ENCODE assay signal across 18 cellular contexts in the genomic region with DNA sequence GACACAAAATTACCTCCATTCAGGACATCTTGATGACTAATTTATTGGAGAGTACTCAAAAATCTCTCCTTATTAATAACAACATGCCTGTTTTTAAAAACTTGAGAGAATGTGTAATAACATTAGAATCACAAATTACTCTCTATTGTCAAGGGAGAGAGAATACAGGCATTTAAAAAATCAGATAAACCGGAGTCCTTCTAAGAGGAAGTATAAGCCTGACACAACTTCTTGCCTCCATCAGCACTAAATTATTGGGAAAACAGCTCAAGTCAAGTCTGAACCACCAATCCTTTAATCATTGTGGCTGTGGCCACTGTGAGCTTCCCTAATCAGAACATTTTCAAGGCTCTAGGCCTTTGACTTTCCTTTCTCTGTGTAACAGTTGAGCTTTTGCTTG. TPM values are rescaled to one million over a fixed set of nuclear protein-coding genes. Genes with fewer than 3 reads are reported as not detected.
DNase-seq lines count a peak whose midpoint lies in the region; ATAC-seq, FAIRE-seq and TF ChIP-seq lines count a peak whose summit lies in the region.
"Had no signal": no experiment of that assay in that cellular context is flagged by ENCODE, and none has a peak within 500 bp of the region (broad histone marks: within the 10 kb centered on the region; RNA-seq: fewer than 3 reads in every experiment).

No MANE protein-coding gene starts in this region.

- CTCF ChIA-PET in SK-N-SH (lab: Yijun Ruan, JAX), result interaction anchor here (0.6 to 17.0 kb wide), 5 partner anchors 9 to 621 kb away, joined by 3 to 376 read pairs (median 5); no protein-coding TSS in a partner anchor

- intact Hi-C loops in sciatic nerve (cut with DNase I), result no loop called here

- H3K27me3 ChIP-seq in SK-N-SH (ENCODE audit: insufficient read depth), result no peaks in the 10 kb centered on the region
- H3K27me3 ChIP-seq: BE2C had no signal

- H3K9ac ChIP-seq in SK-N-SH, result no peak overlapping the region

- H3K9me3 ChIP-seq in SK-N-SH, result no peaks in the 10 kb centered on the region
- H3K9me3 ChIP-seq: BE2C had no signal

- H3K4me3 ChIP-seq in SK-N-SH (ENCODE audit: low read depth in 2 of 2, low read length in 1 of 2) (no peak overlapping the region), fibroblast of mammary gland (ENCODE audit: control insufficient read depth, low read depth, low read length) (no peak overlapping the region)
- H3K4me3 ChIP-seq: GM23338, K562, PC-9 had no signal

- peak overlapping the region; percentile 49 to 53; a peak in 2 of 4 replicates for H3K27ac ChIP-seq in SK-N-SH (ENCODE audit: low read depth in 2 of 2, low read length in 1 of 2)
- H3K27ac ChIP-seq: PC-9 had no signal

- peak; percentile 71 for ATAC-seq in sciatic nerve
- ATAC-seq: CD8-positive, alpha-beta T cell had no signal

- H3K36me3 ChIP-seq in SK-N-SH (replicated peaks in 1 of 2; ENCODE audit: control insufficient read depth in 1 of 2, insufficient read depth in 2 of 2, low read length in 1 of 2), result peaks cover 46 to 58% of the 10 kb centered on the region in 2 experiments
- H3K36me3 ChIP-seq: BE2C had no signal

- no peaks in the 10 kb centered on the region; the same call in 1 of the 2 replicates for H3K79me2 ChIP-seq in SK-N-SH (ENCODE audit: insufficient read depth)

- no peak for TF ChIP-seq CTCF in SK-N-SH (IDR thresholded peaks at IDR 0.05)
- no peak for TF ChIP-seq CTCF in fibroblast of mammary gland (conservative IDR thresholded peaks at IDR 0.05; ENCODE audit: control insufficient read depth, insufficient read depth, low read depth, low read length)

- no peak overlapping the region for H3K4me2 ChIP-seq in SK-N-SH
- H3K4me2 ChIP-seq: GM23338, PC-9 had no signal

- POLR2A ChIA-PET in SK-N-SH (lab: Yijun Ruan, JAX), result no interaction called here

- peaks cover 0 to 10% of the 10 kb centered on the region in 2 experiments; a peak in 3 of 4 replicates for H3K4me1 ChIP-seq in SK-N-SH (ENCODE audit: control insufficient read depth in 1 of 2, insufficient read depth in 2 of 2, low read depth in 1 of 2, low read length in 1 of 2)

- H4K20me1 ChIP-seq in SK-N-SH (ENCODE audit: insufficient read depth), result no peaks in the 10 kb centered on the region

- no peaks in the 10 kb centered on the region for H3K9me2 ChIP-seq in SK-N-SH

- no peak for TF ChIP-seq RAD21 in SK-N-SH (IDR thresholded peaks at IDR 0.05; ENCODE audit: low read length)

- peaks cover 14% of the 10 kb centered on the region for H3F3A ChIP-seq in SK-N-SH (replicated peaks; ENCODE audit: insufficient read depth)

- DNase-seq in NOMO-1 (lab: John Stamatoyannopoulos, UW; ENCODE audit: unreplicated experiment in 2 of 2) (peak; percentile 54 to 80), SK-N-SH (no peak), fibroblast of mammary gland (ENCODE audit: low read depth) (peak; percentile 25), sciatic nerve (ENCODE audit: low spot score) (no peak), RCC 7860 (ENCODE audit: low spot score) (no peak), frontal cortex (ENCODE audit: low spot score in 2 of 2) (no peak), NCI-H524 treated with DMSO at 0.1 percent for 48 hours (lab: John Stamatoyannopoulos, UW) (no peak), NCI-H1105 (lab: John Stamatoyannopoulos, UW) (no peak)
- DNase-seq: CD8-positive, alpha-beta T cell; DND-41; GF-D8; NCI-H2029 treated with DMSO at 0.1 percent for 48 hours; NCI-H526; PC-9 had no signal

- TF ChIP-seq EP300 in SK-N-SH (IDR thresholded peaks at IDR 0.05; ENCODE audit: borderline replicate concordance in 1 of 2, low read depth in 1 of 2, low read length in 1 of 2), result no peak

- no peak overlapping the region for H2AFZ ChIP-seq in SK-N-SH (ENCODE audit: low read depth)
- H2AFZ ChIP-seq: GM23338, PC-9 had no signal

- WGBS in SK-N-SH (ENCODE audit: low lambda C conversion rate), result 52% methylated on average over 1 of the region's 1 CpG

- FAIRE-seq in RCC 7860 (lab: Jason Lieb, UNC), result no peak
- no peak for FAIRE-seq in frontal cortex (lab: Jason Lieb, UNC)
- FAIRE-seq: GM19239, K562 had no signal

TF ChIP-seq in SK-N-SH, 30 proteins besides CTCF, POLR2A, EP300 and RAD21:
- TF ChIP-seq GATA2 (CRISPR knock-in tag; IDR thresholded peaks at IDR 0.05), result no peak
- TF ChIP-seq, protein P1, sequence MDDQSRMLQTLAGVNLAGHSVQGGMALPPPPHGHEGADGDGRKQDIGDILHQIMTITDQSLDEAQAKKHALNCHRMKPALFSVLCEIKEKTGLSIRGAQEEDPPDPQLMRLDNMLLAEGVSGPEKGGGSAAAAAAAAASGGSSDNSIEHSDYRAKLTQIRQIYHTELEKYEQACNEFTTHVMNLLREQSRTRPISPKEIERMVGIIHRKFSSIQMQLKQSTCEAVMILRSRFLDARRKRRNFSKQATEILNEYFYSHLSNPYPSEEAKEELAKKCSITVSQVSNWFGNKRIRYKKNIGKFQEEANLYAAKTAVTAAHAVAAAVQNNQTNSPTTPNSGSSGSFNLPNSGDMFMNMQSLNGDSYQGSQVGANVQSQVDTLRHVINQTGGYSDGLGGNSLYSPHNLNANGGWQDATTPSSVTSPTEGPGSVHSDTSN (IDR thresholded peaks at IDR 0.05), result no peak
- no peak for TF ChIP-seq EZH2phosphoT487 (IDR thresholded peaks at IDR 0.05; ENCODE audit: borderline replicate concordance, low read depth)
- no peak for TF ChIP-seq NRF1 (IDR thresholded peaks at IDR 0.05; ENCODE audit: low read depth, low read length)
- no peak for TF ChIP-seq SIN3A (IDR thresholded peaks at IDR 0.05; ENCODE audit: borderline replicate concordance, low read depth, low read length)
- no peak for TF ChIP-seq POLR2AphosphoS5 (IDR thresholded peaks at IDR 0.05; ENCODE audit: low read depth, low read length)
- TF ChIP-seq, protein P2, sequence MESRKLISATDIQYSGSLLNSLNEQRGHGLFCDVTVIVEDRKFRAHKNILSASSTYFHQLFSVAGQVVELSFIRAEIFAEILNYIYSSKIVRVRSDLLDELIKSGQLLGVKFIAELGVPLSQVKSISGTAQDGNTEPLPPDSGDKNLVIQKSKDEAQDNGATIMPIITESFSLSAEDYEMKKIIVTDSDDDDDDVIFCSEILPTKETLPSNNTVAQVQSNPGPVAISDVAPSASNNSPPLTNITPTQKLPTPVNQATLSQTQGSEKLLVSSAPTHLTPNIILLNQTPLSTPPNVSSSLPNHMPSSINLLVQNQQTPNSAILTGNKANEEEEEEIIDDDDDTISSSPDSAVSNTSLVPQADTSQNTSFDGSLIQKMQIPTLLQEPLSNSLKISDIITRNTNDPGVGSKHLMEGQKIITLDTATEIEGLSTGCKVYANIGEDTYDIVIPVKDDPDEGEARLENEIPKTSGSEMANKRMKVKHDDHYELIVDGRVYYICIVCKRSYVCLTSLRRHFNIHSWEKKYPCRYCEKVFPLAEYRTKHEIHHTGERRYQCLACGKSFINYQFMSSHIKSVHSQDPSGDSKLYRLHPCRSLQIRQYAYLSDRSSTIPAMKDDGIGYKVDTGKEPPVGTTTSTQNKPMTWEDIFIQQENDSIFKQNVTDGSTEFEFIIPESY (IDR thresholded peaks at IDR 0.05; ENCODE audit: borderline replicate concordance, low read depth), result no peak
- TF ChIP-seq TEAD4 (IDR thresholded peaks at IDR 0.05; ENCODE audit: borderline replicate concordance, insufficient read depth), result no peak
- TF ChIP-seq, protein P3, sequence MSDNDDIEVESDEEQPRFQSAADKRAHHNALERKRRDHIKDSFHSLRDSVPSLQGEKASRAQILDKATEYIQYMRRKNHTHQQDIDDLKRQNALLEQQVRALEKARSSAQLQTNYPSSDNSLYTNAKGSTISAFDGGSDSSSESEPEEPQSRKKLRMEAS (IDR thresholded peaks at IDR 0.05; ENCODE audit: low read depth), result no peak
- no peak for TF ChIP-seq YY1 (IDR thresholded peaks at IDR 0.05; ENCODE audit: low read depth)
- TF ChIP-seq TAF1 (IDR thresholded peaks at IDR 0.05; ENCODE audit: borderline replicate concordance, low read depth, low read length), result no peak
- no peak for TF ChIP-seq NFIC (IDR thresholded peaks at IDR 0.05; ENCODE audit: borderline replicate concordance)
- no peak for TF ChIP-seq FOSL2 (IDR thresholded peaks at IDR 0.05; ENCODE audit: borderline replicate concordance, low read depth)
- TF ChIP-seq GABPA (IDR thresholded peaks at IDR 0.05; ENCODE audit: low read depth), result no peak
- TF ChIP-seq CHD2 (IDR thresholded peaks at IDR 0.05; ENCODE audit: low read length, partially characterized antibody), result no peak
- no peak for TF ChIP-seq RFX5 (IDR thresholded peaks at IDR 0.05; ENCODE audit: low read length)
- TF ChIP-seq FOXM1 (IDR thresholded peaks at IDR 0.05; ENCODE audit: low read depth), result no peak
- TF ChIP-seq JUND (IDR thresholded peaks at IDR 0.05), result no peak
- no peak for TF ChIP-seq FOXJ3 (CRISPR knock-in tag; IDR thresholded peaks at IDR 0.05)
- no peak for TF ChIP-seq RCOR1 (IDR thresholded peaks at IDR 0.05; ENCODE audit: low read length)

RNA-seq across cellular contexts. Expression of a gene that starts 38.0 kb away (rescaled TPM):
- polyA plus RNA-seq in SK-N-SH (2012; rRNA removed), result 61.7 and 96.1 TPM in 2 replicates
- 90.3 and 92.1 TPM in 2 replicates for polyA plus RNA-seq in SK-N-SH (2012; cell fraction: cytosol; rRNA removed)
- polyA plus RNA-seq in SK-N-SH (2012; cell fraction: nucleus; rRNA removed), result 17.1 and 47.6 TPM in 2 replicates
- total RNA-seq in sciatic nerve, result 125 TPM
- 115 TPM for total RNA-seq in frontal cortex

Comparison
In these comparisons a context has a peak if more than half of its experiments do, and no peak if none do; other contexts are left out.
1. DNase-seq: peak in NOMO-1 (2 of 2) and fibroblast of mammary gland (single experiment); none in SK-N-SH (single experiment), sciatic nerve (single experiment), RCC 7860 (single experiment), frontal cortex (0 of 2), NCI-H524 treated with DMSO at 0.1 percent for 48 hours (single experiment) and NCI-H1105 (single experiment).